In genomic region chr2:21354113-21354679, GRCh38 we compare ENCODE assay signal across 1 cellular context.
A peak's percentile ranks its signal among the peaks of the same experiment; 100 is the strongest.
TF ChIP-seq lines count a peak whose summit lies in the region.

No MANE protein-coding gene starts in this region.

TF ChIP-seq in HepG2, 621 proteins besides CTCF, POLR2A, EP300 and RAD21 (continued from another document):
- TF ChIP-seq SOX6 (IDR thresholded peaks at IDR 0.05) (no peak), SOX6 (CRISPR knock-in tag; IDR thresholded peaks at IDR 0.05) (peak; percentile 17; the same call in 1 of the 2 replicates), ZNF770 (CRISPR knock-in tag; IDR thresholded peaks at IDR 0.05) (no peak), ZBTB49 (CRISPR knock-in tag; IDR thresholded peaks at IDR 0.05; ENCODE audit: borderline replicate concordance) (no peak), HIVEP1 (CRISPR knock-in tag; IDR thresholded peaks at IDR 0.05) (no peak), SOX5 (CRISPR knock-in tag; IDR thresholded peaks at IDR 0.05; ENCODE audit: borderline replicate concordance) (peak; percentile 21; the same call in 1 of the 2 replicates), ZBTB7A (CRISPR knock-in tag; IDR thresholded peaks at IDR 0.05) (no peak), ZNF672 (CRISPR knock-in tag; IDR thresholded peaks at IDR 0.05) (no peak)
- TF ChIP-seq, protein P1, sequence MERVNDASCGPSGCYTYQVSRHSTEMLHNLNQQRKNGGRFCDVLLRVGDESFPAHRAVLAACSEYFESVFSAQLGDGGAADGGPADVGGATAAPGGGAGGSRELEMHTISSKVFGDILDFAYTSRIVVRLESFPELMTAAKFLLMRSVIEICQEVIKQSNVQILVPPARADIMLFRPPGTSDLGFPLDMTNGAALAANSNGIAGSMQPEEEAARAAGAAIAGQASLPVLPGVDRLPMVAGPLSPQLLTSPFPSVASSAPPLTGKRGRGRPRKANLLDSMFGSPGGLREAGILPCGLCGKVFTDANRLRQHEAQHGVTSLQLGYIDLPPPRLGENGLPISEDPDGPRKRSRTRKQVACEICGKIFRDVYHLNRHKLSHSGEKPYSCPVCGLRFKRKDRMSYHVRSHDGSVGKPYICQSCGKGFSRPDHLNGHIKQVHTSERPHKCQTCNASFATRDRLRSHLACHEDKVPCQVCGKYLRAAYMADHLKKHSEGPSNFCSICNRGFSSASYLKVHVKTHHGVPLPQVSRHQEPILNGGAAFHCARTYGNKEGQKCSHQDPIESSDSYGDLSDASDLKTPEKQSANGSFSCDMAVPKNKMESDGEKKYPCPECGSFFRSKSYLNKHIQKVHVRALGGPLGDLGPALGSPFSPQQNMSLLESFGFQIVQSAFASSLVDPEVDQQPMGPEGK (CRISPR knock-in tag; IDR thresholded peaks at IDR 0.05) = peak; percentile 35; the same call in 1 of the 2 replicates
